Comparison of ENCODE assay signal across 11 cellular contexts in the genomic region with DNA sequence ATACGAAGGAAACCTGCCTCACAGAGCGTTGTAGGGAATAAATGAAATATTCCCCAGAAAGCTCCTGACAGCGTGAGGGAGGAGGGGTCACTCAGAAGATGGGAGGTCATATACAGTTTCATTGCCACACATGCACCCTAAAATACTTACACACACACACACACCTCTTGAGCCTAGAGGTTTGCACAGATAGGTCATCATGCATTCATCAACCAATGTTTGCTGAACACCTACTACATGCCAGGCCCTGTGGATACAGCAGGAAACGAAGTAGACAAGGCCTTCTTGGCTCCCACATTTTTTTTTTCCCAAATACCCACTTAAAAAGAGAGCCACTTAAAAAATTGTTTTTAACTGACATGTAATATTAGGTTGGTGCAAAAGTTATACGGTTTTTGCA. TPM values are rescaled to one million over a fixed set of nuclear protein-coding genes. Genes with fewer than 3 reads are reported as not detected.
DNase-seq lines count a peak whose midpoint lies in the region; ATAC-seq, FAIRE-seq and TF ChIP-seq lines count a peak whose summit lies in the region.
"Had no signal": no experiment of that assay in that cellular context is flagged by ENCODE, and none has a peak within 500 bp of the region (broad histone marks: within the 10 kb centered on the region; RNA-seq: fewer than 3 reads in every experiment).

No MANE protein-coding gene starts in this region.

- no peaks in the 10 kb centered on the region for H3K9me3 Mint-ChIP-seq in activated T-helper 2 cell treated with anti-CD3 and anti-CD28 coated beads, Interferon-gamma antibody, Interleukin-2, Interleukin-4, amounts not matched to agents 10 μg/mL and 5 μg/mL and 100 μg/mL, durations not matched to agents 14 hours and 24 hours and 36 hours
- no peaks in the 10 kb centered on the region for H3K9me3 Mint-ChIP-seq in mesothelial cell of epicardium

- no peak overlapping the region for H3K27ac Mint-ChIP-seq in activated T-helper 2 cell treated with anti-CD3 and anti-CD28 coated beads, Interferon-gamma antibody, Interleukin-2, Interleukin-4, amounts not matched to agents 10 μg/mL and 5 μg/mL and 100 μg/mL, durations not matched to agents 14 hours and 24 hours and 36 hours
- H3K27ac Mint-ChIP-seq in mesothelial cell of epicardium = no peak overlapping the region

- no peak for TF ChIP-seq CTCF in A549 (IDR thresholded peaks at IDR 0.05)
- TF ChIP-seq CTCF in mesothelial cell of epicardium (IDR thresholded peaks at IDR 0.05; ENCODE audit: unreplicated experiment) = no peak

- H3K4me3 ChIP-seq in A549 = peak overlapping the region; percentile 58; the same call in 1 of the 3 replicates

- TF ChIP-seq RAD21 in A549 (conservative IDR thresholded peaks at IDR 0.05 in 1 of 2, IDR thresholded peaks at IDR 0.05 in 1 of 2) = no peak

- CTCF ChIA-PET in A549 (lab: Yijun Ruan, JAX) = interaction anchor here (1.0 to 1.5 kb wide), 5 partner anchors 14 to 192 kb away, joined by 3 to 5 read pairs (median 3); no protein-coding TSS in a partner anchor

- H3K4me3 Mint-ChIP-seq in activated T-helper 2 cell treated with anti-CD3 and anti-CD28 coated beads, Interferon-gamma antibody, Interleukin-2, Interleukin-4, amounts not matched to agents 10 μg/mL and 5 μg/mL and 100 μg/mL, durations not matched to agents 14 hours and 24 hours and 36 hours (ENCODE audit: low read depth) = peak overlapping the region; percentile 70
- H3K4me3 Mint-ChIP-seq in mesothelial cell of epicardium = peak overlapping the region; percentile 66

- no peak overlapping the region for H3K27ac ChIP-seq in A549

- POLR2A ChIA-PET in A549 (lab: Yijun Ruan, JAX) = interaction anchor here (0.5 to 1.5 kb wide), 3 partner anchors 15 to 193 kb away, joined by 3 to 4 read pairs (median 4); a partner anchor contains a TSS

- H3K9me3 ChIP-seq in A549 = no peaks in the 10 kb centered on the region
- no peaks in the 10 kb centered on the region for H3K9me3 ChIP-seq in ES-I3 (ENCODE audit: control insufficient read depth, insufficient read depth, low read length)
- H3K9me3 ChIP-seq: gastroesophageal sphincter, pancreas had no signal

- H3K9ac ChIP-seq in ES-I3 (ENCODE audit: low read depth, low read length) = peak overlapping the region; percentile 84; the same call in 1 of the 2 replicates

- no peaks in the 10 kb centered on the region for H3K36me3 ChIP-seq in ES-I3 (ENCODE audit: insufficient read depth, low read length)
- H3K36me3 ChIP-seq: gastroesophageal sphincter, pancreas had no signal

- no peaks in the 10 kb centered on the region for H3K36me3 Mint-ChIP-seq in activated T-helper 2 cell treated with anti-CD3 and anti-CD28 coated beads, Interferon-gamma antibody, Interleukin-2, Interleukin-4, amounts not matched to agents 10 μg/mL and 5 μg/mL and 100 μg/mL, durations not matched to agents 14 hours and 24 hours and 36 hours (ENCODE audit: low read depth)
- no peaks in the 10 kb centered on the region for H3K36me3 Mint-ChIP-seq in mesothelial cell of epicardium

- H3K4me2 ChIP-seq in A549 = peak overlapping the region; percentile 92

- peaks cover 28% of the 10 kb centered on the region for H3K4me1 Mint-ChIP-seq in activated T-helper 2 cell treated with anti-CD3 and anti-CD28 coated beads, Interferon-gamma antibody, Interleukin-2, Interleukin-4, amounts not matched to agents 10 μg/mL and 5 μg/mL and 100 μg/mL, durations not matched to agents 14 hours and 24 hours and 36 hours (ENCODE audit: low read depth)
- peaks cover 5% of the 10 kb centered on the region for H3K4me1 Mint-ChIP-seq in mesothelial cell of epicardium

- ATAC-seq in A549 (no peak), left colon (no peak), HG03521 (IDR thresholded peaks at IDR 0.05; ENCODE audit: unreplicated experiment) (no peak)

- DNase-seq in A549 (ENCODE audit: low read depth in 1 of 2, low spot score in 1 of 2) (no peak), mesothelial cell of epicardium (ENCODE audit: low spot score in 2 of 2, unreplicated experiment in 2 of 2) (no peak), left colon (no peak), NCI-H774 (lab: John Stamatoyannopoulos, UW) (no peak), A172 (ENCODE audit: low spot score) (no peak)
- DNase-seq in activated T-helper 2 cell treated with anti-CD3 and anti-CD28 coated beads, Interferon-gamma antibody, Interleukin-2, Interleukin-4, amounts not matched to agents 10 μg/mL and 5 μg/mL and 100 μg/mL, durations not matched to agents 14 hours and 24 hours and 36 hours (ENCODE audit: low spot score) = no peak
- DNase-seq: NCI-H2107 had no signal

- H3K4me1 ChIP-seq in A549 (peaks cover 6% of the 10 kb centered on the region; the same call in 2 of the 3 replicates), ES-I3 (ENCODE audit: insufficient read depth, low read length) (no peaks in the 10 kb centered on the region; the same call in 1 of the 2 replicates)

- no peak for TF ChIP-seq EP300 in A549 (IDR thresholded peaks at IDR 0.05)

- H3K27me3 Mint-ChIP-seq in activated T-helper 2 cell treated with anti-CD3 and anti-CD28 coated beads, Interferon-gamma antibody, Interleukin-2, Interleukin-4, amounts not matched to agents 10 μg/mL and 5 μg/mL and 100 μg/mL, durations not matched to agents 14 hours and 24 hours and 36 hours (ENCODE audit: low read depth) = peaks cover 28% of the 10 kb centered on the region
- H3K27me3 Mint-ChIP-seq in mesothelial cell of epicardium (ENCODE audit: low read depth) = peaks cover 35% of the 10 kb centered on the region

- FAIRE-seq in A549 (lab: Jason Lieb, UNC) = no peak
- FAIRE-seq: pancreas had no signal

- intact Hi-C loops in activated T-helper 2 cell treated with anti-CD3 and anti-CD28 coated beads, Interferon-gamma antibody, Interleukin-2, Interleukin-4, amounts not matched to agents 10 μg/mL and 5 μg/mL and 100 μg/mL, durations not matched to agents 14 hours and 24 hours and 36 hours (cut with micrococcal nuclease) = no loop called here
- intact Hi-C loops in left colon (cut with DNase I, micrococcal nuclease) = no loop called here

- TF ChIP-seq POLR2A in A549 (IDR thresholded peaks at IDR 0.05; ENCODE audit: low read length) = no peak

- 91% methylated on average over 5 of the region's 5 CpGs for WGBS in A549 (ENCODE audit: missing lambda C conversion rate)

TF ChIP-seq in A549, 52 proteins besides CTCF, POLR2A, EP300 and RAD21:
- TF ChIP-seq KDM1A (IDR thresholded peaks at IDR 0.05; ENCODE audit: low read depth) (no peak), KDM5A (IDR thresholded peaks at IDR 0.05) (no peak), HDAC2 (IDR thresholded peaks at IDR 0.05) (no peak), SREBF2 (IDR thresholded peaks at IDR 0.05) (no peak), CEBPB (IDR thresholded peaks at IDR 0.05) (no peak), RNF2 (IDR thresholded peaks at IDR 0.05; ENCODE audit: borderline replicate concordance, low read depth) (no peak)
- TF ChIP-seq, protein P1, sequence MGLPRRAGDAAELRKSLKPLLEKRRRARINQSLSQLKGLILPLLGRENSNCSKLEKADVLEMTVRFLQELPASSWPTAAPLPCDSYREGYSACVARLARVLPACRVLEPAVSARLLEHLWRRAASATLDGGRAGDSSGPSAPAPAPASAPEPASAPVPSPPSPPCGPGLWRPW (IDR thresholded peaks at IDR 0.05) = no peak
- TF ChIP-seq, protein P2, sequence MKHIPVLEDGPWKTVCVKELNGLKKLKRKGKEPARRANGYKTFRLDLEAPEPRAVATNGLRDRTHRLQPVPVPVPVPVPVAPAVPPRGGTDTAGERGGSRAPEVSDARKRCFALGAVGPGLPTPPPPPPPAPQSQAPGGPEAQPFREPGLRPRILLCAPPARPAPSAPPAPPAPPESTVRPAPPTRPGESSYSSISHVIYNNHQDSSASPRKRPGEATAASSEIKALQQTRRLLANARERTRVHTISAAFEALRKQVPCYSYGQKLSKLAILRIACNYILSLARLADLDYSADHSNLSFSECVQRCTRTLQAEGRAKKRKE (CRISPR knock-in tag; IDR thresholded peaks at IDR 0.05; ENCODE audit: low read depth) = no peak

RNA-seq across cellular contexts. Expression of a gene that starts 0.9 kb away (rescaled TPM):
- polyA plus RNA-seq in A549 (2011; rRNA removed) (3.3 and 3.7 TPM in 2 replicates), A549 (2017; fragmentation: RNase III; extraction: RNeasy Plus Mini Kit Qiagen cat#74134 plus additional on column Dnase treatment) (1.5 to 1.9 TPM (median 1.8 TPM) in 3 replicates)
- 3.3 and 4.2 TPM in 2 replicates for polyA plus RNA-seq in A549 (2012; cell fraction: cytosol; rRNA removed)
- polyA plus RNA-seq in A549 (2012; cell fraction: nucleus; rRNA removed) = 3.0 and 3.1 TPM in 2 replicates
- 5.1 and 8.3 TPM in 2 replicates for polyA minus RNA-seq in A549 (2011; rRNA and poly(A)+ RNA removed)
- 0.30 and 0.34 TPM in 2 replicates for total RNA-seq in activated T-helper 2 cell treated with anti-CD3 and anti-CD28 coated beads, Interferon-gamma antibody, Interleukin-2, Interleukin-4, amounts not matched to agents 10 μg/mL and 5 μg/mL and 100 μg/mL, durations not matched to agents 14 hours and 24 hours and 36 hours
- total RNA-seq in mesothelial cell of epicardium (1.1 to 1.8 TPM (median 1.2 TPM) in 3 replicates), left colon (10 to 100 TPM; 15.8 to 18.1 TPM)
- total RNA-seq in A172 (2014; rRNA removed; shearing (Covaris generic)) = 0.55 TPM in 1 of 2 replicates, not detected in the other

RNA-seq across cellular contexts. Expression of a gene that starts 40.3 kb away (rescaled TPM):
- 117 and 126 TPM in 2 replicates for polyA plus RNA-seq in A549 (2011; rRNA removed)
- polyA plus RNA-seq in A549 (2012; cell fraction: cytosol; rRNA removed) = 49.9 and 58.2 TPM in 2 replicates
- polyA plus RNA-seq in A549 (2012; cell fraction: nucleus; rRNA removed) = 20.2 and 31.0 TPM in 2 replicates
- polyA plus RNA-seq in A549 (2017; fragmentation: RNase III; extraction: RNeasy Plus Mini Kit Qiagen cat#74134 plus additional on column Dnase treatment) = 64.0 to 68.7 TPM (median 67.0 TPM) in 3 replicates
- polyA minus RNA-seq in A549 (2011; rRNA and poly(A)+ RNA removed) = 48.8 and 54.9 TPM in 2 replicates
- 28.1 and 31.2 TPM in 2 replicates for total RNA-seq in activated T-helper 2 cell treated with anti-CD3 and anti-CD28 coated beads, Interferon-gamma antibody, Interleukin-2, Interleukin-4, amounts not matched to agents 10 μg/mL and 5 μg/mL and 100 μg/mL, durations not matched to agents 14 hours and 24 hours and 36 hours
- 34.4 to 38.2 TPM (median 35.9 TPM) in 3 replicates for total RNA-seq in mesothelial cell of epicardium
- total RNA-seq in left colon = 10 to 100 TPM; 32.3 to 35.3 TPM
- total RNA-seq in A172 (2014; rRNA removed; shearing (Covaris generic)) = 165 and 172 TPM in 2 replicates
